In genomic region chr15:26899658-26900057, GRCh38 we compare ENCODE assay signal across 12 cellular contexts. TPM values are rescaled to one million over a fixed set of nuclear protein-coding genes. Genes with fewer than 3 reads are reported as not detected.
"Had no signal": no experiment of that assay in that cellular context is flagged by ENCODE, and none has a peak within 500 bp of the region (broad histone marks: within the 10 kb centered on the region; RNA-seq: fewer than 3 reads in every experiment).

No MANE protein-coding gene starts in this region.

- ATAC-seq: GM23338 had no signal

- H3K4me3 ChIP-seq: GM23338 had no signal

- H3K4me2 ChIP-seq: GM23338, KMS-11 had no signal

- H3K27ac ChIP-seq: KMS-11 had no signal

- DNase-seq: H9, HCEC 1CT, HFFc6, IMR-90, Karpas-422, KBM-7 had no signal

- H3K9ac ChIP-seq: KMS-11 had no signal

- FAIRE-seq: H1, H54, HTR-8/SVneo had no signal

- H2AFZ ChIP-seq: GM23338 had no signal

RNA-seq across cellular contexts. Expression of gene GABRA5, which starts 32.8 kb away (rescaled TPM):
- total RNA-seq: HT-29 had no signal
